Comparison of ENCODE assay signal across 8 cellular contexts in genomic region chr11:63683133-63683991, GRCh38. TPM values are rescaled to one million over a fixed set of nuclear protein-coding genes. Genes with fewer than 3 reads are reported as not detected.
DNase-seq lines count a peak whose midpoint lies in the region; ATAC-seq, FAIRE-seq and TF ChIP-seq lines count a peak whose summit lies in the region.

No MANE protein-coding gene starts in this region.

- WGBS in small intestine, 3 donors = 79 to 83% (median 80%) methylated on average over 8 of the region's 8 CpGs

- ATAC-seq in SK-N-SH treated with all-trans-retinoic acid at 6 μM for 48 hours = no peak
- no peak for ATAC-seq in GM19395 (IDR thresholded peaks at IDR 0.05; ENCODE audit: unreplicated experiment)

- H3K4me1 ChIP-seq in small intestine (ENCODE audit: control insufficient read depth in 2 of 2, insufficient read depth in 1 of 2, low read depth in 1 of 2, low read length in 1 of 2) = no peaks in the 10 kb centered on the region

- no peak overlapping the region for H3K27ac ChIP-seq in small intestine (ENCODE audit: low read depth in 1 of 2, low read length in 1 of 2)

- no peaks in the 10 kb centered on the region for H3K27me3 ChIP-seq in small intestine (ENCODE audit: control insufficient read depth in 2 of 2, insufficient read depth in 2 of 2, low read length in 2 of 2)

- H3K4me3 ChIP-seq in small intestine (ENCODE audit: low read depth in 1 of 2, low read length in 2 of 2) = no peak overlapping the region

- H3K9me3 ChIP-seq in small intestine (ENCODE audit: control insufficient read depth, low read depth) = no peaks in the 10 kb centered on the region

- peak; percentile 33 for DNase-seq in NOMO-1 treated with DMSO at 0.1 percent for 48 hours (lab: John Stamatoyannopoulos, UW; ENCODE audit: unreplicated experiment)
- no peak for DNase-seq in NOMO-1 treated with dmso at 0.1 percent for 144 hours (lab: John Stamatoyannopoulos, UW; ENCODE audit: unreplicated experiment)
- DNase-seq in fibroblast of gingiva (ENCODE audit: low read depth) = peak; percentile 51
- DNase-seq in small intestine = peak; percentile 15
- no peak for DNase-seq in effector CD8-positive, alpha-beta T cell (lab: John Stamatoyannopoulos, UW)
- no peak for DNase-seq in MV-4-11 (lab: John Stamatoyannopoulos, UW)

- FAIRE-seq in small intestine (lab: Jason Lieb, UNC) = no peak

- no peaks in the 10 kb centered on the region for H3K36me3 ChIP-seq in small intestine (ENCODE audit: control insufficient read depth in 2 of 2, insufficient read depth in 2 of 2, low read length in 2 of 2)

TF ChIP-seq in SK-N-SH treated with all-trans-retinoic acid at 6 μM for 48 hours, 23 proteins besides CTCF, POLR2A, EP300 and RAD21:
- TF ChIP-seq ZNF565 (CRISPR knock-in tag; conservative IDR thresholded peaks at IDR 0.05; ENCODE audit: low read depth) (no peak), ZNF8 (CRISPR knock-in tag; IDR thresholded peaks at IDR 0.05) (peak; percentile 60; the same call in 1 of the 2 replicates), CSRNP3 (CRISPR knock-in tag; IDR thresholded peaks at IDR 0.05) (no peak)

RNA-seq across cellular contexts. Expression of gene RTN3, which starts 2.1 kb away (rescaled TPM):
- 10 to 100 TPM; 27.3 to 93.0 (median 46.1) TPM for polyA plus RNA-seq in small intestine

RNA-seq across cellular contexts. Expression of gene ATL3, which starts 12.2 kb away (rescaled TPM):
- polyA plus RNA-seq in small intestine = 10 to 100 TPM in 1 of 3 donors, 1 to 10 TPM in 2; 4.6 to 11.6 (median 7.2) TPM

Comparison
In these comparisons a context has a peak if more than half of its experiments do, and no peak if none do; other contexts are left out.
1. DNase-seq: peak in NOMO-1 treated with DMSO at 0.1 percent for 48 hours (single experiment), fibroblast of gingiva (single experiment) and small intestine (single experiment); none in NOMO-1 treated with dmso at 0.1 percent for 144 hours (single experiment), effector CD8-positive, alpha-beta T cell (single experiment) and MV-4-11 (single experiment).